In the genomic region with DNA sequence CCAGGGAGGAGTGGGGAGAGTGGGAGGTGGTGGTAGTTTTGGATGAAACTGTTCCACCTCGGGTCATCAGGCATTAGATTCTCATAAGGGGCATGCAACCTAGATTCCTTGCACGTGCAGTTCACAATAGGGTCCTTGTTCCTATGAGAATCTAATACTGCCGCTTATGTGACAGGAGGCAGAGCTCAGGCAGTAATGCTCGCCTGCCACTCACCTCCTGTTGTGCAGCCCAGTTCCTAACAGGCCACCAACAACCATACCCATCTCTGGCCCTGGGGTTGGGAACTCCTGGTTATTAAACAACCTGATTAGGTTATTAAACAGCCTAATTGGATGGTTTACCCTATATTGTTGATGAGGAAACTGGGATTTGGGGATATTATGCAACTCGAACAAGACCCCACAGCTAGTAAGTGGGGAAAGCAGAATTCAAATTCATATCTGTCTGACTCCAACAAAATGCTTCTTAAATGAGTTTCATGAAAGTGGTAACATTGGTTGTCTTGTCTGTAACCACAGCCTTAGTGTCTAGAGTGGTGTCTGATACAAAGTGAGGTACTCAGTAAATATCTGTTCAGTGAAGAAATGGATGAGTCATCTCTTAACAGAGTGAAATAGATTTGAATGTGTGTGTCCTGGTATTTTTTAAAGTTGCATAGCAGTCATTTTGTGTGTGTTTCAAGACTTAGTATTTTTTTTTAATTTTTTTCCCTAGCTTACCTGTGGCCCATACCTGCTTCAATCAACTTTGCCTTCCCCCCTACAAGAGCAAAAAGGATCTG, we compare ENCODE assay signal across 10 cellular contexts.
DNase-seq lines count a peak whose midpoint lies in the region; FAIRE-seq and TF ChIP-seq lines count a peak whose summit lies in the region.
"Had no signal": no experiment of that assay in that cellular context is flagged by ENCODE, and none has a peak within 500 bp of the region (broad histone marks: within the 10 kb centered on the region; RNA-seq: fewer than 3 reads in every experiment).

No MANE protein-coding gene starts in this region.

- H3K9me3 ChIP-seq in A673 (ENCODE audit: low read depth, low read length, poor library complexity, severe bottlenecking) (no peaks in the 10 kb centered on the region), astrocyte (ENCODE audit: insufficient read depth, low read depth, low read length) (no peaks in the 10 kb centered on the region), small intestine (ENCODE audit: control insufficient read depth, low read depth) (no peaks in the 10 kb centered on the region)

- no peaks in the 10 kb centered on the region for H3K79me2 ChIP-seq in astrocyte (ENCODE audit: insufficient read depth, low read length)

- no peak overlapping the region for H3K4me3 Mint-ChIP-seq in astrocyte (ENCODE audit: unreplicated experiment)
- H3K4me3 Mint-ChIP-seq in CD14-positive monocyte: no peak overlapping the region

- H3K36me3 ChIP-seq in A673 (ENCODE audit: insufficient read depth, low read length, poor library complexity, severe bottlenecking) (no peaks in the 10 kb centered on the region), astrocyte (ENCODE audit: insufficient read depth, low read length) (peaks cover 4% of the 10 kb centered on the region), small intestine (ENCODE audit: control insufficient read depth in 2 of 2, insufficient read depth in 2 of 2, low read length in 2 of 2) (no peaks in the 10 kb centered on the region)

- no peak for TF ChIP-seq CTCF in A673 (conservative IDR thresholded peaks at IDR 0.05; ENCODE audit: low read depth, low read length)
- TF ChIP-seq CTCF in astrocyte (IDR thresholded peaks at IDR 0.05; ENCODE audit: insufficient read depth, low read depth, low read length): no peak
- TF ChIP-seq CTCF in CD14-positive monocyte (IDR thresholded peaks at IDR 0.05): no peak

- H3K9me3 Mint-ChIP-seq in astrocyte (ENCODE audit: unreplicated experiment) (no peaks in the 10 kb centered on the region), CD14-positive monocyte (no peaks in the 10 kb centered on the region)

- no peaks in the 10 kb centered on the region for H4K20me1 ChIP-seq in astrocyte (ENCODE audit: insufficient read depth, low read length)

- no peak overlapping the region for H3K4me3 ChIP-seq in A673 (ENCODE audit: low read depth, low read length, poor library complexity, severe bottlenecking)
- H3K4me3 ChIP-seq in astrocyte (ENCODE audit: insufficient read depth, low read depth, low read length): no peak overlapping the region
- H3K4me3 ChIP-seq in small intestine (ENCODE audit: low read depth in 1 of 2, low read length in 2 of 2): no peak overlapping the region

- FAIRE-seq in astrocyte (lab: Jason Lieb, UNC) (peak; percentile 99), small intestine (lab: Jason Lieb, UNC) (no peak)

- peak; percentile 20 for DNase-seq in A673 (ENCODE audit: low spot score)
- DNase-seq in HCEC 1CT: peak; percentile 87
- DNase-seq in astrocyte (ENCODE audit: low read depth): peak; percentile 96
- DNase-seq in iris pigment epithelial cell (ENCODE audit: low read depth): peak; percentile 94
- no peak for DNase-seq in CD14-positive monocyte (ENCODE audit: low spot score)
- DNase-seq in HuH-7.5 (ENCODE audit: low spot score): no peak
- no peak for DNase-seq in activated CD4-positive, alpha-beta T cell treated with anti-CD3 and anti-CD28 coated beads for 48 hours
- no peak for DNase-seq in small intestine
- DNase-seq: NCI-H1105 had no signal

- H3K4me2 ChIP-seq in astrocyte (ENCODE audit: low read length): peak overlapping the region; percentile 56

- no TSS peak for BruUV-seq in A673 (replicated peaks; lab: Mats Ljungman, UMichigan)

- POLR2A ChIA-PET in A673 (lab: Charles Lee; ENCODE audit: low non-redundant PET): no interaction called here

- intact Hi-C loops in A673 (cut with micrococcal nuclease; ENCODE audit: unreplicated experiment) (no loop called here), CD14-positive monocyte (cut with micrococcal nuclease) (no loop called here)

- H3K27ac ChIP-seq in A673 (ENCODE audit: low read depth, low read length, poor library complexity, severe bottlenecking): no peak overlapping the region
- peak overlapping the region; percentile 56 for H3K27ac ChIP-seq in astrocyte (ENCODE audit: low read depth, low read length)
- no peak overlapping the region for H3K27ac ChIP-seq in small intestine (ENCODE audit: low read depth in 1 of 2, low read length in 1 of 2)
- H3K27ac ChIP-seq: C4-2B had no signal

- H3K4me1 ChIP-seq in A673 (ENCODE audit: insufficient read depth, low read length, poor library complexity, severe bottlenecking): peaks cover 12% of the 10 kb centered on the region
- peaks cover 7% of the 10 kb centered on the region for H3K4me1 ChIP-seq in astrocyte (ENCODE audit: insufficient read depth, low read length)
- no peaks in the 10 kb centered on the region for H3K4me1 ChIP-seq in small intestine (ENCODE audit: control insufficient read depth in 2 of 2, insufficient read depth in 1 of 2, low read depth in 1 of 2, low read length in 1 of 2)

- 84 to 87% (median 86%) methylated on average over 5 of the region's 5 CpGs for WGBS in small intestine, 3 donors

- no peak overlapping the region for H2AFZ ChIP-seq in astrocyte (ENCODE audit: low read depth, low read length)

- H3K36me3 Mint-ChIP-seq in astrocyte (ENCODE audit: low read depth, unreplicated experiment) (peaks cover 3% of the 10 kb centered on the region), CD14-positive monocyte (no peaks in the 10 kb centered on the region)

- peak overlapping the region; percentile 40 for H3K9ac ChIP-seq in astrocyte (ENCODE audit: low read length)

- CTCF ChIA-PET in A673 (lab: Charles Lee): no interaction called here

- peak overlapping the region; percentile 98 for H3K27ac Mint-ChIP-seq in astrocyte (ENCODE audit: unreplicated experiment)
- no peak overlapping the region for H3K27ac Mint-ChIP-seq in CD14-positive monocyte

- H3K27me3 ChIP-seq in A673 (replicated peaks; ENCODE audit: insufficient read depth, low read depth, low read length, poor library complexity): no peaks in the 10 kb centered on the region
- H3K27me3 ChIP-seq in astrocyte (ENCODE audit: insufficient read depth, low read length): no peaks in the 10 kb centered on the region
- H3K27me3 ChIP-seq in small intestine (ENCODE audit: control insufficient read depth in 2 of 2, insufficient read depth in 2 of 2, low read length in 2 of 2): no peaks in the 10 kb centered on the region

- H3K4me1 Mint-ChIP-seq in astrocyte (ENCODE audit: low read depth, unreplicated experiment) (peaks cover 18% of the 10 kb centered on the region), CD14-positive monocyte (no peaks in the 10 kb centered on the region)

- H3K27me3 Mint-ChIP-seq in astrocyte (ENCODE audit: low read depth, unreplicated experiment) (no peaks in the 10 kb centered on the region), CD14-positive monocyte (ENCODE audit: low read depth in 3 of 3) (peaks cover 0 to 3% (median 0%) of the 10 kb centered on the region in 3 donors)

Comparison
In these comparisons a context has a peak if more than half of its experiments do, and no peak if none do; other contexts are left out.
1. DNase-seq: peak in A673 (single experiment), HCEC 1CT (single experiment), astrocyte (single experiment) and iris pigment epithelial cell (single experiment); none in CD14-positive monocyte (single experiment), HuH-7.5 (single experiment), activated CD4-positive, alpha-beta T cell treated with anti-CD3 and anti-CD28 coated beads for 48 hours (single experiment) and small intestine (single experiment).